In genomic region chr11:7450836-7451235, GRCh38 we compare ENCODE assay signal across 1 cellular context.
TF ChIP-seq lines count a peak whose summit lies in the region.

No MANE protein-coding gene starts in this region.

TF ChIP-seq in WTC11, 78 proteins besides CTCF, POLR2A, EP300 and RAD21:
- TF ChIP-seq, protein P1, sequence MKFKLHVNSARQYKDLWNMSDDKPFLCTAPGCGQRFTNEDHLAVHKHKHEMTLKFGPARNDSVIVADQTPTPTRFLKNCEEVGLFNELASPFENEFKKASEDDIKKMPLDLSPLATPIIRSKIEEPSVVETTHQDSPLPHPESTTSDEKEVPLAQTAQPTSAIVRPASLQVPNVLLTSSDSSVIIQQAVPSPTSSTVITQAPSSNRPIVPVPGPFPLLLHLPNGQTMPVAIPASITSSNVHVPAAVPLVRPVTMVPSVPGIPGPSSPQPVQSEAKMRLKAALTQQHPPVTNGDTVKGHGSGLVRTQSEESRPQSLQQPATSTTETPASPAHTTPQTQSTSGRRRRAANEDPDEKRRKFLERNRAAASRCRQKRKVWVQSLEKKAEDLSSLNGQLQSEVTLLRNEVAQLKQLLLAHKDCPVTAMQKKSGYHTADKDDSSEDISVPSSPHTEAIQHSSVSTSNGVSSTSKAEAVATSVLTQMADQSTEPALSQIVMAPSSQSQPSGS (CRISPR knock-in tag; IDR thresholded peaks at IDR 0.05; ENCODE audit: borderline replicate concordance, low read depth): no peak
- TF ChIP-seq, protein P2, sequence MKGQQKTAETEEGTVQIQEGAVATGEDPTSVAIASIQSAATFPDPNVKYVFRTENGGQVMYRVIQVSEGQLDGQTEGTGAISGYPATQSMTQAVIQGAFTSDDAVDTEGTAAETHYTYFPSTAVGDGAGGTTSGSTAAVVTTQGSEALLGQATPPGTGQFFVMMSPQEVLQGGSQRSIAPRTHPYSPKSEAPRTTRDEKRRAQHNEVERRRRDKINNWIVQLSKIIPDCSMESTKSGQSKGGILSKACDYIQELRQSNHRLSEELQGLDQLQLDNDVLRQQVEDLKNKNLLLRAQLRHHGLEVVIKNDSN (CRISPR knock-in tag; IDR thresholded peaks at IDR 0.05): no peak
- TF ChIP-seq ZNF423 (CRISPR knock-in tag; IDR thresholded peaks at IDR 0.05) (no peak), GRHL2 (CRISPR knock-in tag; IDR thresholded peaks at IDR 0.05; ENCODE audit: insufficient replicate concordance, severe bottlenecking) (no peak), TP53 (CRISPR knock-in tag; IDR thresholded peaks at IDR 0.05) (no peak), HMGA2 (CRISPR knock-in tag; IDR thresholded peaks at IDR 0.05) (no peak), KAT7 (CRISPR knock-in tag; IDR thresholded peaks at IDR 0.05; ENCODE audit: borderline replicate concordance) (no peak), GTF2I (CRISPR knock-in tag; conservative IDR thresholded peaks at IDR 0.05) (no peak), ZNF263 (CRISPR knock-in tag; IDR thresholded peaks at IDR 0.05; ENCODE audit: low read depth) (no peak), EMX1 (CRISPR knock-in tag; IDR thresholded peaks at IDR 0.05) (no peak), ZNF138 (CRISPR knock-in tag; conservative IDR thresholded peaks at IDR 0.05) (no peak), FOXJ3 (CRISPR knock-in tag; IDR thresholded peaks at IDR 0.05; ENCODE audit: borderline replicate concordance) (no peak), MXD4 (CRISPR knock-in tag; IDR thresholded peaks at IDR 0.05; ENCODE audit: borderline replicate concordance) (no peak), PRDM15 (CRISPR knock-in tag; IDR thresholded peaks at IDR 0.05) (no peak), MLX (CRISPR knock-in tag; IDR thresholded peaks at IDR 0.05) (no peak), NFATC4 (CRISPR knock-in tag; IDR thresholded peaks at IDR 0.05) (no peak)
- TF ChIP-seq, protein P3, sequence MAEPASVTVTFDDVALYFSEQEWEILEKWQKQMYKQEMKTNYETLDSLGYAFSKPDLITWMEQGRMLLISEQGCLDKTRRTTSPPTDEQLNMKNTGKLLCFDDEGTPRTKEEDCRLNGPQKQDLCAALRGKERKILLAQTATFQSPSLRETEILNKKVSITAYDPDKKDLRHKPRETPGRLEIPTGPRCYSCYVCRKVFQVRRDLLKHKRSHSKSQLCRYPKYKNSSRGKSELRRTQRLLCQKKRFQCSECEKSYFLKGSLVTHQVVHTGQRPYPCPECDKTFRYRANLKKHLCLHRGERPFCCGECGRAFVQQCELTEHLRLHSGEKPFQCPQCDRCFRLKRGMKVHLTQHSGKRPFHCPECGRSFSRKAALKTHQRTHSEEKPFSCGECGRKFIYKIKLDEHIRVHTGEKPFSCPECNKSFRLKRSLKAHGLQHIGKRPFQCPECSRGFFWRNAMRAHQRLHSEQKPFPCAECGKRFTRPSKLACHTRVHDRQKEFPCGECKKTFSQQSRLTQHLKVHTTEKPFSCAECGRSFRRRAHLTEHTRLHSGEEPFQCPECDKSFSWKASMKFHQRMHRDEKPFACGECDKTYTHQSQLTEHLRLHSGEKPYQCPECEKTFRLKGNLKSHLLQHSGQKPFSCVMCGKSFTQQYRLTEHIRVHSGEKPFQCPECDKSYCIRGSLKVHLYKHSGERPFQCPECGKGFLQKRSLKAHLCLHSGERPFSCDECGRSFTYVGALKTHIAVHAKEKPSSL (CRISPR knock-in tag; conservative IDR thresholded peaks at IDR 0.05): no peak
- TF ChIP-seq, protein P4, sequence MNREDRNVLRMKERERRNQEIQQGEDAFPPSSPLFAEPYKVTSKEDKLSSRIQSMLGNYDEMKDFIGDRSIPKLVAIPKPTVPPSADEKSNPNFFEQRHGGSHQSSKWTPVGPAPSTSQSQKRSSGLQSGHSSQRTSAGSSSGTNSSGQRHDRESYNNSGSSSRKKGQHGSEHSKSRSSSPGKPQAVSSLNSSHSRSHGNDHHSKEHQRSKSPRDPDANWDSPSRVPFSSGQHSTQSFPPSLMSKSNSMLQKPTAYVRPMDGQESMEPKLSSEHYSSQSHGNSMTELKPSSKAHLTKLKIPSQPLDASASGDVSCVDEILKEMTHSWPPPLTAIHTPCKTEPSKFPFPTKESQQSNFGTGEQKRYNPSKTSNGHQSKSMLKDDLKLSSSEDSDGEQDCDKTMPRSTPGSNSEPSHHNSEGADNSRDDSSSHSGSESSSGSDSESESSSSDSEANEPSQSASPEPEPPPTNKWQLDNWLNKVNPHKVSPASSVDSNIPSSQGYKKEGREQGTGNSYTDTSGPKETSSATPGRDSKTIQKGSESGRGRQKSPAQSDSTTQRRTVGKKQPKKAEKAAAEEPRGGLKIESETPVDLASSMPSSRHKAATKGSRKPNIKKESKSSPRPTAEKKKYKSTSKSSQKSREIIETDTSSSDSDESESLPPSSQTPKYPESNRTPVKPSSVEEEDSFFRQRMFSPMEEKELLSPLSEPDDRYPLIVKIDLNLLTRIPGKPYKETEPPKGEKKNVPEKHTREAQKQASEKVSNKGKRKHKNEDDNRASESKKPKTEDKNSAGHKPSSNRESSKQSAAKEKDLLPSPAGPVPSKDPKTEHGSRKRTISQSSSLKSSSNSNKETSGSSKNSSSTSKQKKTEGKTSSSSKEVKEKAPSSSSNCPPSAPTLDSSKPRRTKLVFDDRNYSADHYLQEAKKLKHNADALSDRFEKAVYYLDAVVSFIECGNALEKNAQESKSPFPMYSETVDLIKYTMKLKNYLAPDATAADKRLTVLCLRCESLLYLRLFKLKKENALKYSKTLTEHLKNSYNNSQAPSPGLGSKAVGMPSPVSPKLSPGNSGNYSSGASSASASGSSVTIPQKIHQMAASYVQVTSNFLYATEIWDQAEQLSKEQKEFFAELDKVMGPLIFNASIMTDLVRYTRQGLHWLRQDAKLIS (CRISPR knock-in tag; IDR thresholded peaks at IDR 0.05; ENCODE audit: borderline replicate concordance): no peak
